2 cellular contexts compared by ENCODE assay signal in the genomic region with DNA sequence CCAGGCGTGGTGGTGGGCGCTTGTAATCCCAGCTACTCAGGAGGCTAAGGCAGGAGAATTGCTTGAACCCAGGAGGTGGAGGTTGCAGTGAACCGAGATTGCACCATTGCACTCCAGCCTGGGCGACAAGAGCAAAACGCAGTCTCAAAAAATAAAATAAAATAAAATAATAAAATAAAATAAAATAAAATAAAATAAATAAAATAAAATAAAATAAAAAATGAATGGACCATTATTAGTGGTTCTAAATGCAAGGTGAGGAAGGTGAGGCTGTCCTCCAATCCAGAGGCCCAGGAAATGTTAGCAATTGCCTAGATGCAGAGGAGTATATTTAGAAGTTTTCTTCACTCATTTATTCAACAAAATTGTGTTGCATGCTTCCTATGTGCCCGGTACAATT. TPM values are rescaled to one million over a fixed set of nuclear protein-coding genes. Genes with fewer than 3 reads are reported as not detected.
"Had no signal": no experiment of that assay in that cellular context is flagged by ENCODE, and none has a peak within 500 bp of the region (broad histone marks: within the 10 kb centered on the region; RNA-seq: fewer than 3 reads in every experiment).

No MANE protein-coding gene starts in this region.

RNA-seq across cellular contexts. Expression of gene CRMP1, which starts 55.4 kb away (rescaled TPM):
- total RNA-seq: GM23248, HFFc6 had no signal
